ENCODE assay signal across 9 cellular contexts in the genomic region with DNA sequence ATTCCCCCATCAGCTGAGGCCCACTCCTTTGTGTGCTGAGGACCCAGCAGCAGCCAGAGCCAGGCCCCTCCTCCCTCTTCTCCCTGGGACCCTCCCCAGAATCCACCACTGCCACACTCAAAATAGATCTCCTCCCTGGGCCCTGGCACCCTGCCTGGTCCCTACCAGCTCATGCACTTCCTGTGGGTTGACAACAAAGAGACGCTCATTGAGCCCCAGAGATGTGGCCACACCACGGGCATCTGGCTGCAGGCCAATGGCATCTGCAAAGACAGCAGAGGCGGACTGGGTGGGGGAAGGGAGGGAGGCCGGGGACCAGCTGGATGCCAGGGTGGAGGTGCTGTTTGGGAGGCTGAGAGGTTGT. TPM values are rescaled to one million over a fixed set of nuclear protein-coding genes. Genes with fewer than 3 reads are reported as not detected.
DNase-seq lines count a peak whose midpoint lies in the region; ATAC-seq and TF ChIP-seq lines count a peak whose summit lies in the region.
"Had no signal": no experiment of that assay in that cellular context is flagged by ENCODE, and none has a peak within 500 bp of the region (broad histone marks: within the 10 kb centered on the region; RNA-seq: fewer than 3 reads in every experiment).

No MANE protein-coding gene starts in this region.

- DNase-seq in NOMO-1 (lab: John Stamatoyannopoulos, UW; ENCODE audit: unreplicated experiment in 2 of 2), result peak; percentile 8 to 10
- no peak for DNase-seq in NOMO-1 treated with dmso at 0.1 percent for 144 hours (lab: John Stamatoyannopoulos, UW; ENCODE audit: unreplicated experiment)
- peak; percentile 94 for DNase-seq in NCI-H510A (lab: John Stamatoyannopoulos, UW)
- peak; percentile 54 for DNase-seq in activated CD8-positive, alpha-beta memory T cell treated with anti-CD3 and anti-CD28 coated beads, Interleukin-2, amount 50 U/mL, for 4 hours
- peak; percentile 94 for DNase-seq in glomerular visceral epithelial cell (ENCODE audit: extremely low spot score)
- DNase-seq in smooth muscle cell (lab: John Stamatoyannopoulos, UW; ENCODE audit: unreplicated experiment), result peak; percentile 32
- DNase-seq in HuH-7 (ENCODE audit: low spot score), result no peak

- no peaks in the 10 kb centered on the region for H3F3A ChIP-seq in smooth muscle cell (ENCODE audit: low read depth)

- no peak for ATAC-seq in GM21515 (IDR thresholded peaks at IDR 0.05; ENCODE audit: unreplicated experiment)

- no peaks in the 10 kb centered on the region for H4K20me1 ChIP-seq in smooth muscle cell (ENCODE audit: low read depth)

- peak overlapping the region; percentile 31 for H3K4me2 ChIP-seq in smooth muscle cell

- no peak overlapping the region for H3K4me3 ChIP-seq in smooth muscle cell
- H3K4me3 ChIP-seq: skin epidermis had no signal

- H3K9me3 ChIP-seq in smooth muscle cell (replicated peaks; ENCODE audit: low read depth), result no peaks in the 10 kb centered on the region

- no peak overlapping the region for H3K27ac ChIP-seq in smooth muscle cell (ENCODE audit: low read depth)

- H3K9ac ChIP-seq in smooth muscle cell (ENCODE audit: low read depth), result no peak overlapping the region

- H3K36me3 ChIP-seq in smooth muscle cell (ENCODE audit: low read depth), result no peaks in the 10 kb centered on the region

- H3K79me2 ChIP-seq in smooth muscle cell (ENCODE audit: low read depth), result no peaks in the 10 kb centered on the region

- H2AFZ ChIP-seq in smooth muscle cell (ENCODE audit: low read depth), result no peak overlapping the region

- 23% methylated on average over 4 of the region's 4 CpGs for WGBS in smooth muscle cell (ENCODE audit: low lambda C conversion rate)

- peaks cover 12% of the 10 kb centered on the region for H3K4me1 ChIP-seq in smooth muscle cell (ENCODE audit: low read depth)

- no peak for TF ChIP-seq CTCF in smooth muscle cell (IDR thresholded peaks at IDR 0.05; ENCODE audit: borderline replicate concordance, insufficient read depth, poor library complexity, severe bottlenecking)

- no peaks in the 10 kb centered on the region for H3K27me3 ChIP-seq in smooth muscle cell (ENCODE audit: low read depth)

RNA-seq across cellular contexts. Expression of gene ENDOU, which starts 16.0 kb away (rescaled TPM):
- 1.8 and 5.1 TPM in 2 replicates for total RNA-seq in smooth muscle cell
- polyA plus RNA-seq in smooth muscle cell, result 0.47 and 0.74 TPM in 2 replicates

RNA-seq across cellular contexts. Expression of gene RAPGEF3, which starts 17.4 kb away (rescaled TPM):
- 4.0 and 5.6 TPM in 2 replicates for total RNA-seq in smooth muscle cell
- polyA plus RNA-seq in smooth muscle cell, result 1.9 and 3.6 TPM in 2 replicates

RNA-seq across cellular contexts. Expression of gene SLC48A1, which starts 31.7 kb away (rescaled TPM):
- total RNA-seq in smooth muscle cell, result 2.4 and 11.4 TPM in 2 replicates
- 6.2 and 8.6 TPM in 2 replicates for polyA plus RNA-seq in smooth muscle cell

RNA-seq across cellular contexts. Expression of gene RPAP3, which starts 35.5 kb away (rescaled TPM):
- 23.0 and 28.6 TPM in 2 replicates for total RNA-seq in smooth muscle cell
- polyA plus RNA-seq in smooth muscle cell, result 17.0 and 18.9 TPM in 2 replicates

Comparison
In these comparisons a context has a peak if more than half of its experiments do, and no peak if none do; other contexts are left out.
1. DNase-seq: peak in NOMO-1 (2 of 2), NCI-H510A (single experiment), activated CD8-positive, alpha-beta memory T cell treated with anti-CD3 and anti-CD28 coated beads, Interleukin-2, amount 50 U/mL, for 4 hours (single experiment), glomerular visceral epithelial cell (single experiment) and smooth muscle cell (single experiment); none in NOMO-1 treated with dmso at 0.1 percent for 144 hours (single experiment) and HuH-7 (single experiment).